Comparison of ENCODE assay signal across 17 cellular contexts in the genomic region with DNA sequence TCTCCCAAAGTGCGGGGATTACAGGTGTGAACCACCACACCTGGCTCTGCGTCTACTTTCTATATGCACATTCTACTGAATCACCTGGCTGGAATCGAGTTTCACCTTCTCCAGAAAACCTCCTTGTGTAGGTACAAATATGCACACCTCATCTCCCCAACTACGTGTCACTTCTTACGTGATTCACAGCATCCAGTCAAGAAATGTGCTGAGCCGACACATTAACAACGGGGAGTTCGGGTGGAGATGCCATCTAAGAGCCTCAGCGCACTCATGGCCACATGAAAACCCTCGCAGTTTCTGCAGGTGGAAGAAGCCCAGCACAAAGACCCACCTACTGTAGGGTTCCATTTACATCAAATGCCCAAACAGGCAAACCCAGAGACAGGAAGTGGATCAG. TPM values are rescaled to one million over a fixed set of nuclear protein-coding genes. Genes with fewer than 3 reads are reported as not detected.
DNase-seq lines count a peak whose midpoint lies in the region; ATAC-seq, FAIRE-seq and TF ChIP-seq lines count a peak whose summit lies in the region.
"Had no signal": no experiment of that assay in that cellular context is flagged by ENCODE, and none has a peak within 500 bp of the region (broad histone marks: within the 10 kb centered on the region; RNA-seq: fewer than 3 reads in every experiment).

No MANE protein-coding gene starts in this region.

- ATAC-seq in activated T-cell treated with anti-CD3 and anti-CD28 coated beads, Interleukin-2, amount 50 U/mL, for 72 hours (replicated peaks in 1 of 2), result no peak
- no peak for ATAC-seq in HG03097 (IDR thresholded peaks at IDR 0.05; ENCODE audit: low FRiP score, unreplicated experiment)
- ATAC-seq: CD8-positive, alpha-beta T cell; GM23338 had no signal

- DNase-seq in activated T-cell treated with anti-CD3 and anti-CD28 coated beads, Interleukin-2, amount 50 U/mL, for 24 hours, result no peak
- no peak for DNase-seq in activated T-cell treated with anti-CD3 and anti-CD28 coated beads, Interleukin-2, amount 50 U/mL, for 72 hours
- DNase-seq in bronchial epithelial cell (ENCODE audit: low read depth) (no peak), spleen (peak; percentile 12), C1 segment of cervical spinal cord (lab: John Stamatoyannopoulos, UW) (no peak)
- DNase-seq: Calu3; CD8-positive, alpha-beta T cell; DMS79 treated with DMSO at 0.1 percent for 48 hours; GF-D8; HCEC 1CT had no signal

- peaks cover 14% of the 10 kb centered on the region for H3K4me1 Mint-ChIP-seq in activated T-cell treated with anti-CD3 and anti-CD28 coated beads, Interleukin-2, amount 50 U/mL, for 24 hours (ENCODE audit: low read depth)
- peaks cover 14% of the 10 kb centered on the region for H3K4me1 Mint-ChIP-seq in activated T-cell treated with anti-CD3 and anti-CD28 coated beads, Interleukin-2, amount 50 U/mL, for 72 hours (ENCODE audit: low read depth)
- H3K4me1 Mint-ChIP-seq: GM23338 had no signal

- 90 to 96% (median 95%) methylated on average over 10 of the region's 10 CpGs for WGBS in spleen, 5 donors

- no peak overlapping the region for H3K4me3 Mint-ChIP-seq in activated T-cell treated with anti-CD3 and anti-CD28 coated beads, Interleukin-2, amount 50 U/mL, for 24 hours
- H3K4me3 Mint-ChIP-seq in activated T-cell treated with anti-CD3 and anti-CD28 coated beads, Interleukin-2, amount 50 U/mL, for 72 hours, result no peak overlapping the region
- H3K4me3 Mint-ChIP-seq: CD8-positive, alpha-beta T cell; GM23338 had no signal

- H3K4me3 ChIP-seq in bronchial epithelial cell (ENCODE audit: low read depth, low read length) (no peak overlapping the region), spleen (no peak overlapping the region)
- H3K4me3 ChIP-seq: BLaER1, GM23338 had no signal

- H3K27ac ChIP-seq in spleen, result no peak overlapping the region
- H3K27ac ChIP-seq: 22Rv1, BLaER1 had no signal

- peaks cover 9% of the 10 kb centered on the region for H3K36me3 ChIP-seq in bronchial epithelial cell (ENCODE audit: control insufficient read depth, insufficient read depth, low read length)
- peaks cover 0 to 96% (median 51%) of the 10 kb centered on the region in 6 donors for H3K36me3 ChIP-seq in spleen

- no peaks in the 10 kb centered on the region for H3K27me3 Mint-ChIP-seq in activated T-cell treated with anti-CD3 and anti-CD28 coated beads, Interleukin-2, amount 50 U/mL, for 24 hours
- no peaks in the 10 kb centered on the region for H3K27me3 Mint-ChIP-seq in activated T-cell treated with anti-CD3 and anti-CD28 coated beads, Interleukin-2, amount 50 U/mL, for 72 hours (ENCODE audit: low read depth)

- H3K27me3 ChIP-seq in bronchial epithelial cell (ENCODE audit: control insufficient read depth, insufficient read depth, low read length), result no peaks in the 10 kb centered on the region
- H3K27me3 ChIP-seq in spleen (replicated peaks in 1 of 7), result no peaks in the 10 kb centered on the region
- H3K27me3 ChIP-seq: BLaER1 had no signal

- H3K36me3 Mint-ChIP-seq in activated T-cell treated with anti-CD3 and anti-CD28 coated beads, Interleukin-2, amount 50 U/mL, for 24 hours (ENCODE audit: low read depth), result peaks cover 93% of the 10 kb centered on the region
- H3K36me3 Mint-ChIP-seq in activated T-cell treated with anti-CD3 and anti-CD28 coated beads, Interleukin-2, amount 50 U/mL, for 72 hours (ENCODE audit: insufficient read depth in 2 of 2), result peaks cover 11 to 30% of the 10 kb centered on the region in 2 donors

- peak; percentile 93 for FAIRE-seq in bronchial epithelial cell (lab: Jason Lieb, UNC)
- FAIRE-seq: H54 had no signal

- H3K9me3 Mint-ChIP-seq in activated T-cell treated with anti-CD3 and anti-CD28 coated beads, Interleukin-2, amount 50 U/mL, for 24 hours, result no peaks in the 10 kb centered on the region
- H3K9me3 Mint-ChIP-seq in activated T-cell treated with anti-CD3 and anti-CD28 coated beads, Interleukin-2, amount 50 U/mL, for 72 hours, result no peaks in the 10 kb centered on the region
- H3K9me3 Mint-ChIP-seq: CD8-positive, alpha-beta T cell; GM23338 had no signal

- no peak for TF ChIP-seq POLR2A in spleen (IDR thresholded peaks at IDR 0.05)

- H3K9me3 ChIP-seq in spleen, result no peaks in the 10 kb centered on the region
- H3K9me3 ChIP-seq: BLaER1 had no signal

- TF ChIP-seq CTCF in bronchial epithelial cell (IDR thresholded peaks at IDR 0.05; ENCODE audit: insufficient read depth, low read length, severe bottlenecking), result no peak
- TF ChIP-seq CTCF in spleen (IDR thresholded peaks at IDR 0.05 in 8 of 11, conservative IDR thresholded peaks at IDR 0.05 in 3 of 11), result no peak

- intact Hi-C loops in spleen (cut with DNase I; ENCODE audit: low total_unique reads), result no loop called here

- H3K4me1 ChIP-seq in spleen, result no peaks in the 10 kb centered on the region
- H3K4me1 ChIP-seq: BLaER1 had no signal

- peak overlapping the region; percentile 18 for H3K27ac Mint-ChIP-seq in activated T-cell treated with anti-CD3 and anti-CD28 coated beads, Interleukin-2, amount 50 U/mL, for 24 hours
- H3K27ac Mint-ChIP-seq in activated T-cell treated with anti-CD3 and anti-CD28 coated beads, Interleukin-2, amount 50 U/mL, for 72 hours, result no peak overlapping the region
- H3K27ac Mint-ChIP-seq: GM23338 had no signal

RNA-seq across cellular contexts. Expression of a gene that starts 29.3 kb away (rescaled TPM):
- total RNA-seq in activated T-cell treated with anti-CD3 and anti-CD28 coated beads, Interleukin-2, amount 50 U/mL, for 72 hours, result not detected
- total RNA-seq in bronchial epithelial cell (not detected in 2 replicates), spleen (1 to 10 TPM in 5 of 7 donors, under 1 TPM in 2; 0.77 to 3.0 (median 1.7) TPM)
- polyA plus RNA-seq in spleen, result 1 to 10 TPM; 2.8 to 4.5 (median 2.9) TPM
- total RNA-seq: A673; Calu3; CD8-positive, alpha-beta T cell had no signal
- polyA plus RNA-seq: AG04450 had no signal

RNA-seq across cellular contexts. Expression of a gene that starts 37.5 kb away (rescaled TPM):
- total RNA-seq in activated T-cell treated with anti-CD3 and anti-CD28 coated beads, Interleukin-2, amount 50 U/mL, for 72 hours, result not detected
- total RNA-seq in bronchial epithelial cell (not detected in 2 replicates), spleen (1 to 10 TPM in 1 of 7 donors, under 1 TPM in 4, not detected in 2; 0.54 to 4.1 (median 0.83) TPM)
- polyA plus RNA-seq in spleen, result 1 to 10 TPM; 2.0 to 4.0 (median 3.8) TPM
- total RNA-seq: A673; Calu3; CD8-positive, alpha-beta T cell had no signal
- polyA plus RNA-seq: GM23338 had no signal

RNA-seq across cellular contexts. Expression of a gene that starts 39.3 kb away (rescaled TPM):
- 100 to 1,000 TPM; 111 to 131 TPM for total RNA-seq in activated T-cell treated with anti-CD3 and anti-CD28 coated beads, Interleukin-2, amount 50 U/mL, for 72 hours
- total RNA-seq in bronchial epithelial cell, result 10.5 and 18.3 TPM in 2 replicates
- total RNA-seq in spleen, result 100 to 1,000 TPM in 3 of 7 donors, 10 to 100 TPM in 4; 70.1 to 122 (median 99.6) TPM
- polyA plus RNA-seq in spleen, result 10 to 100 TPM; 18.1 to 37.6 (median 30.4) TPM

RNA-seq across cellular contexts. Expression of a gene that starts 39.5 kb away (rescaled TPM):
- 10 to 100 TPM; 16.2 to 19.7 TPM for total RNA-seq in activated T-cell treated with anti-CD3 and anti-CD28 coated beads, Interleukin-2, amount 50 U/mL, for 72 hours
- total RNA-seq in bronchial epithelial cell (12.9 and 15.1 TPM in 2 replicates), spleen (10 to 100 TPM in 4 of 7 donors, 1 to 10 TPM in 3; 8.4 to 19.6 (median 10.0) TPM)
- 10 to 100 TPM in 1 of 3 donors, 1 to 10 TPM in 2; 3.3 to 11.3 (median 7.7) TPM for polyA plus RNA-seq in spleen
